Comparison of ENCODE assay signal across 28 cellular contexts in the genomic region with DNA sequence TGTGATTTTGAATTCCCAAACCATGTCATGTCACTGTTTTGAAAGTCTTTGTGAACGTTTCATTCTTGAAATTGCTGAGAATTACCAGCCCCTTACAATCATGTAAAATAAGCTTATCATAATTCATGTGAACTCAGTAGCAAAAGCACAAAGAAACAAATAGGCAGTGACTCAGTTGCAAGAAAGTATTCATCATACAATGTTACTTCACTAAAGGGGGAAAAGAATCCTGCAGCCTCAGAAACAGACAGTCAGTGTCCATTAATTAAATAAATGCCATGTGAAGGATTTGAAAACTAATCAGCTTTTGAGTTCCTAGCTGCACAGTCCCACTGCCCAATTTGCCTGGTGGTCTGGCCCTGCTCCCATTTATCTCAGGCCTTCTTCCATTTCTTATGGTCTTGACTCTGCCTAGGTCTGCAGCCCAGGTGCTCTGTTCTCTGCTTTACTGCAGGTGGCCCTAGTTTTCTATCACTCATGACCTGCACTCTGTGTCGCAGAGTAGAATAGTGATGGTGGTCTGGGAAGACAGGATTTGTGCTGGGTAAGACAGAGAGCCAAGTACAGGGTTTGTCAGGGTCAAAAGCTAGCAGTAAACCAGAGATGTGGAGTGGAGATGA.
DNase-seq lines count a peak whose midpoint lies in the region; ATAC-seq, FAIRE-seq and TF ChIP-seq lines count a peak whose summit lies in the region.
"Had no signal": no experiment of that assay in that cellular context is flagged by ENCODE, and none has a peak within 500 bp of the region (broad histone marks: within the 10 kb centered on the region; RNA-seq: fewer than 3 reads in every experiment).

No MANE protein-coding gene starts in this region.

- H3K27me3 Mint-ChIP-seq in astrocyte (ENCODE audit: low read depth, unreplicated experiment), result peaks cover 12% of the 10 kb centered on the region
- H3K27me3 Mint-ChIP-seq in natural killer cell (ENCODE audit: low read depth in 2 of 2), result peaks cover 0 to 13% of the 10 kb centered on the region in 2 donors
- H3K27me3 Mint-ChIP-seq: central memory CD8-positive, alpha-beta T cell had no signal

- H3K4me2 ChIP-seq in astrocyte (ENCODE audit: low read length), result no peak overlapping the region

- H3K27ac ChIP-seq in astrocyte (ENCODE audit: low read depth, low read length) (no peak overlapping the region), gastroesophageal sphincter (peak overlapping the region; percentile 6 to 52 (median 28)), tibial artery (peak overlapping the region; percentile 74 to 79)
- H3K27ac ChIP-seq: 22Rv1, testis had no signal

- H3K4me1 ChIP-seq in astrocyte (ENCODE audit: insufficient read depth, low read length) (no peaks in the 10 kb centered on the region), gastroesophageal sphincter (peaks cover 8 to 67% (median 19%) of the 10 kb centered on the region in 3 donors), tibial artery (peaks cover 0 to 83% (median 21%) of the 10 kb centered on the region in 4 donors)

- H3K4me3 ChIP-seq in astrocyte (ENCODE audit: insufficient read depth, low read depth, low read length) (no peak overlapping the region), gastroesophageal sphincter (no peak overlapping the region), tibial artery (no peak overlapping the region)
- H3K4me3 ChIP-seq: dorsolateral prefrontal cortex, GM12878, testis had no signal

- TF ChIP-seq CTCF in astrocyte (IDR thresholded peaks at IDR 0.05; ENCODE audit: insufficient read depth, low read depth, low read length), result no peak
- TF ChIP-seq CTCF in gastroesophageal sphincter (IDR thresholded peaks at IDR 0.05), result no peak
- no peak for TF ChIP-seq CTCF in tibial artery (IDR thresholded peaks at IDR 0.05)
- TF ChIP-seq CTCF in natural killer cell (IDR thresholded peaks at IDR 0.05), result no peak

- H3K4me1 Mint-ChIP-seq in astrocyte (ENCODE audit: low read depth, unreplicated experiment) (peaks cover 5% of the 10 kb centered on the region), natural killer cell (no peaks in the 10 kb centered on the region)
- H3K4me1 Mint-ChIP-seq: activated naive CD4-positive, alpha-beta T cell treated with anti-CD3 and anti-CD28 coated beads, Interleukin-2, amount 50 U/mL, for 24 hours; CD4-positive, CD25-positive, alpha-beta regulatory T cell; central memory CD8-positive, alpha-beta T cell had no signal

- H3K27me3 ChIP-seq in astrocyte (ENCODE audit: insufficient read depth, low read length) (no peaks in the 10 kb centered on the region), gastroesophageal sphincter (no peaks in the 10 kb centered on the region), tibial artery (no peaks in the 10 kb centered on the region)
- H3K27me3 ChIP-seq: testis had no signal

- 29 to 60% methylated on average over 1 to 2 of the region's 2 CpGs for WGBS in gastroesophageal sphincter (ENCODE audit: low coverage in 1 of 2), 2 donors

- TF ChIP-seq EP300 in gastroesophageal sphincter (IDR thresholded peaks at IDR 0.05), result no peak

- no peak overlapping the region for H3K9ac ChIP-seq in astrocyte (ENCODE audit: low read length)

- no peaks in the 10 kb centered on the region for H3K36me3 Mint-ChIP-seq in astrocyte (ENCODE audit: low read depth, unreplicated experiment)
- H3K36me3 Mint-ChIP-seq in natural killer cell, result no peaks in the 10 kb centered on the region
- H3K36me3 Mint-ChIP-seq: activated CD4-positive, alpha-beta memory T cell treated with anti-CD3 and anti-CD28 coated beads for 36 hours; activated naive CD4-positive, alpha-beta T cell treated with anti-CD3 and anti-CD28 coated beads, Interleukin-2, amount 50 U/mL, for 24 hours; CD4-positive, CD25-positive, alpha-beta regulatory T cell had no signal

- DNase-seq in NCI-H82 (lab: John Stamatoyannopoulos, UW) (peak; percentile 62), NCI-H82 treated with DMSO at 0.1 percent for 48 hours (lab: John Stamatoyannopoulos, UW; ENCODE audit: unreplicated experiment) (no peak), astrocyte (ENCODE audit: low read depth) (peak; percentile 18), tibial artery (no peak), natural killer cell (no peak), EL (no peak)
- DNase-seq in stimulated activated CD4-positive, alpha-beta T cell treated with anti-CD3 and anti-CD28 coated beads, Interleukin-15, amount 100 ng/mL, for 24 hours, result no peak
- DNase-seq: activated CD4-positive, alpha-beta memory T cell treated with anti-CD3 and anti-CD28 coated beads for 36 hours; activated CD4-positive, CD25-positive, alpha-beta regulatory T cell treated with anti-CD3 and anti-CD28 coated beads, Interleukin-2, amount 50 U/mL, for 72 hours; activated CD8-positive, alpha-beta memory T cell treated with anti-CD3 and anti-CD28 coated beads, Interleukin-2, amount 50 U/mL, for 4 hours; CD4-positive, CD25-positive, alpha-beta regulatory T cell; dorsolateral prefrontal cortex; kidney; mammary epithelial cell; NCI-H1105 treated with DMSO at 0.1 percent for 48 hours; NCI-H2029; NCI-H226; posterior cingulate gyrus; RPMI8226; stimulated activated naive CD4-positive, alpha-beta T cell treated with Interleukin-2 at 50 U/mL for 16 hours; testis had no signal

- FAIRE-seq in astrocyte (lab: Jason Lieb, UNC), result no peak
- FAIRE-seq: GM12878, H1, kidney had no signal

- H3K9me3 Mint-ChIP-seq in astrocyte (ENCODE audit: unreplicated experiment) (no peaks in the 10 kb centered on the region), natural killer cell (no peaks in the 10 kb centered on the region)
- H3K9me3 Mint-ChIP-seq: activated CD4-positive, alpha-beta memory T cell treated with anti-CD3 and anti-CD28 coated beads for 36 hours; activated naive CD4-positive, alpha-beta T cell treated with anti-CD3 and anti-CD28 coated beads, Interleukin-2, amount 50 U/mL, for 24 hours; T-helper 1 cell treated with Interleukin-12 subunit alpha and Interleukin-12 subunit beta and Interleukin-4 antibody, amounts not matched to agents 30 μg/mL and 1 μg/mL, for 36 hours had no signal

- no peak for TF ChIP-seq POLR2A in gastroesophageal sphincter (IDR thresholded peaks at IDR 0.05)

- H2AFZ ChIP-seq in astrocyte (ENCODE audit: low read depth, low read length), result no peak overlapping the region

- H3K27ac Mint-ChIP-seq in astrocyte (ENCODE audit: unreplicated experiment) (no peak overlapping the region), natural killer cell (no peak overlapping the region)
- H3K27ac Mint-ChIP-seq: activated CD4-positive, alpha-beta memory T cell treated with anti-CD3 and anti-CD28 coated beads for 36 hours; activated naive CD4-positive, alpha-beta T cell treated with anti-CD3 and anti-CD28 coated beads, Interleukin-2, amount 50 U/mL, for 24 hours; CD4-positive, CD25-positive, alpha-beta regulatory T cell; T-helper 1 cell treated with Interleukin-12 subunit alpha and Interleukin-12 subunit beta and Interleukin-4 antibody, amounts not matched to agents 30 μg/mL and 1 μg/mL, for 36 hours had no signal

- H3K4me3 Mint-ChIP-seq in astrocyte (ENCODE audit: unreplicated experiment) (no peak overlapping the region), natural killer cell (no peak overlapping the region)
- H3K4me3 Mint-ChIP-seq: activated CD4-positive, alpha-beta memory T cell treated with anti-CD3 and anti-CD28 coated beads for 36 hours; activated naive CD4-positive, alpha-beta T cell treated with anti-CD3 and anti-CD28 coated beads, Interleukin-2, amount 50 U/mL, for 24 hours; CD4-positive, CD25-positive, alpha-beta regulatory T cell; central memory CD8-positive, alpha-beta T cell; T-helper 1 cell treated with Interleukin-12 subunit alpha and Interleukin-12 subunit beta and Interleukin-4 antibody, amounts not matched to agents 30 μg/mL and 1 μg/mL, for 36 hours had no signal

- intact Hi-C loops in tibial artery (cut with DNase I; ENCODE audit: low total_unique reads) (no loop called here), natural killer cell (cut with micrococcal nuclease) (no loop called here)

- H3K79me2 ChIP-seq in astrocyte (ENCODE audit: insufficient read depth, low read length), result no peaks in the 10 kb centered on the region

- H4K20me1 ChIP-seq in astrocyte (ENCODE audit: insufficient read depth, low read length), result no peaks in the 10 kb centered on the region

- H3K36me3 ChIP-seq in astrocyte (ENCODE audit: insufficient read depth, low read length) (no peaks in the 10 kb centered on the region), gastroesophageal sphincter (no peaks in the 10 kb centered on the region), tibial artery (no peaks in the 10 kb centered on the region)

- no peak for ATAC-seq in gastroesophageal sphincter
- ATAC-seq in natural killer cell, result no peak
- ATAC-seq: GM12878 had no signal

- H3K9me3 ChIP-seq in astrocyte (ENCODE audit: insufficient read depth, low read depth, low read length), result no peaks in the 10 kb centered on the region
- no peaks in the 10 kb centered on the region for H3K9me3 ChIP-seq in gastroesophageal sphincter
- H3K9me3 ChIP-seq in tibial artery, result no peaks in the 10 kb centered on the region
- H3K9me3 ChIP-seq: testis had no signal

Comparison
In these comparisons a context has a peak if more than half of its experiments do, and no peak if none do; other contexts are left out.
1. DNase-seq: peak in NCI-H82 (single experiment) and astrocyte (single experiment); none in NCI-H82 treated with DMSO at 0.1 percent for 48 hours (single experiment), tibial artery (0 of 2), natural killer cell (single experiment), stimulated activated CD4-positive, alpha-beta T cell treated with anti-CD3 and anti-CD28 coated beads, Interleukin-15, amount 100 ng/mL, for 24 hours (single experiment) and EL (single experiment).